ENCODE assay signal across 1 cellular context in genomic region chr22:18950141-18950540, GRCh38.
TF ChIP-seq lines count a peak whose summit lies in the region.

No MANE protein-coding gene starts in this region.

TF ChIP-seq in HepG2, 621 proteins besides CTCF, POLR2A, EP300 and RAD21 (continued from another document):
- TF ChIP-seq DZIP1 (CRISPR knock-in tag; IDR thresholded peaks at IDR 0.05): no peak
TF ChIP-seq in HepG2: peak in this region for 0.
